In the genomic region with DNA sequence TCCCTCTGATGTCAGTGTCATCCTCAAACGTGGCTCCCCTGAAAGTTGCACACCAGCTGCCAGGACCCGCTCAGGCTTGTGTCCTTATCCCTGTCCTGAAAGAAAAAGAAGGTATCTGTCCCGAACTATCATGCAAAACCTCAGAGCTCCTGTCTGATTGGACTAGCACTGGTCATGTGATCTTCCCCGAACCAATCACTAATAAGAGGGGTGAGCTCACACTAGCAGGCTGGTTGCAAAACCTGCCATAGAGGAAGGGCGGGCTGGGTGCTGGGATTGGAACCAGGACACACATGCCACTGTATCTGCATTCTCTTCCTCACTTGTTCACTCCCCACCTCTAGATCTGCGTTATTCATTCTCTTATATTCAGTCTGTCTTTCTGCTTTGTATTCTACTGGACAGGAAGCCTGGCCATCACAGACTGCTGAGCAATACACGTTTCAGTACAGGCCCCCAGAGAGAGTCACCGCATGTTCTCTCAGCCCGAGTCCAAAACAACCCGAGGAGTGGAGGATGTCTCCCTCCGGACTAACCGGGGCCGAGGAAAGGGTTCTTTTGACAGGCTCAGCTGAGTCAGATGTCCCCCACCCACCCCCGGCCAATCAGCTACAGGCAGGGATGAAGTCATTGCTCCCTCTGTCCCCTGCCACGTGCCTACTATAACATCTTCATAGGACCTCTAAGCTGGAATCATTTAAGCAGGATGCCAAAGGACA, we compare ENCODE assay signal across 8 cellular contexts.
DNase-seq lines count a peak whose midpoint lies in the region; ATAC-seq and TF ChIP-seq lines count a peak whose summit lies in the region.

No MANE protein-coding gene starts in this region.

- no peaks in the 10 kb centered on the region for H3K27me3 Mint-ChIP-seq in endodermal cell (ENCODE audit: insufficient read depth)
- no peaks in the 10 kb centered on the region for H3K27me3 Mint-ChIP-seq in activated naive CD4-positive, alpha-beta T cell treated with anti-CD3 and anti-CD28 coated beads, Interleukin-2, amount 10 ng/mL, durations not matched to agents 7 days and 5 days

- intact Hi-C loops in lower lobe of right lung (cut with DNase I), result no loop called here

- ATAC-seq in GM21447 (IDR thresholded peaks at IDR 0.05; ENCODE audit: unreplicated experiment), result peak; percentile 61
- peak; percentile 93 to 94 for ATAC-seq in lower lobe of right lung

- H3K36me3 Mint-ChIP-seq in endodermal cell (ENCODE audit: low read depth), result no peaks in the 10 kb centered on the region
- H3K36me3 Mint-ChIP-seq in activated naive CD4-positive, alpha-beta T cell treated with anti-CD3 and anti-CD28 coated beads, Interleukin-2, amount 10 ng/mL, durations not matched to agents 7 days and 5 days, result no peaks in the 10 kb centered on the region

- H3K27ac Mint-ChIP-seq in endodermal cell, result no peak overlapping the region
- no peak overlapping the region for H3K27ac Mint-ChIP-seq in activated naive CD4-positive, alpha-beta T cell treated with anti-CD3 and anti-CD28 coated beads, Interleukin-2, amount 10 ng/mL, durations not matched to agents 7 days and 5 days

- CTCF ChIA-PET in activated naive CD4-positive, alpha-beta T cell treated with anti-CD3 and anti-CD28 coated beads, Interleukin-2, amount 10 ng/mL, durations not matched to agents 7 days and 5 days (lab: Charles Lee), result no interaction called here

- H3K4me1 Mint-ChIP-seq in endodermal cell, result peaks cover 3% of the 10 kb centered on the region
- H3K4me1 Mint-ChIP-seq in activated naive CD4-positive, alpha-beta T cell treated with anti-CD3 and anti-CD28 coated beads, Interleukin-2, amount 10 ng/mL, durations not matched to agents 7 days and 5 days, result peaks cover 9% of the 10 kb centered on the region

- no peaks in the 10 kb centered on the region for H3K36me3 ChIP-seq in HUES64 (ENCODE audit: insufficient read depth, low read length)
- H3K36me3 ChIP-seq in Peyer's patch, result peaks cover 0 to 6% (median 0%) of the 10 kb centered on the region in 3 donors
- no peaks in the 10 kb centered on the region for H3K36me3 ChIP-seq in endodermal cell (ENCODE audit: control insufficient read depth, insufficient read depth, low read length)
- no peaks in the 10 kb centered on the region for H3K36me3 ChIP-seq in lower lobe of right lung

- H3K9me3 Mint-ChIP-seq in endodermal cell, result no peaks in the 10 kb centered on the region
- no peaks in the 10 kb centered on the region for H3K9me3 Mint-ChIP-seq in activated naive CD4-positive, alpha-beta T cell treated with anti-CD3 and anti-CD28 coated beads, Interleukin-2, amount 10 ng/mL, durations not matched to agents 7 days and 5 days

- H3K27me3 ChIP-seq in HUES64 (ENCODE audit: insufficient read depth, low read length) (no peaks in the 10 kb centered on the region), Peyer's patch (no peaks in the 10 kb centered on the region), endodermal cell (ENCODE audit: control insufficient read depth, insufficient read depth, low read length, poor library complexity, severe bottlenecking) (no peaks in the 10 kb centered on the region), lower lobe of right lung (ENCODE audit: low read depth) (no peaks in the 10 kb centered on the region)

- 30% methylated on average over 15 of the region's 15 CpGs for WGBS in HUES64
- 52 to 56% methylated on average over 12 to 15 of the region's 15 CpGs for WGBS in endodermal cell (ENCODE audit: insufficient coverage in 1 of 2, insufficient read length in 1 of 2), 2 experiments

- no peak overlapping the region for H3K4me3 Mint-ChIP-seq in endodermal cell
- H3K4me3 Mint-ChIP-seq in activated naive CD4-positive, alpha-beta T cell treated with anti-CD3 and anti-CD28 coated beads, Interleukin-2, amount 10 ng/mL, durations not matched to agents 7 days and 5 days, result no peak overlapping the region

- no peak for TF ChIP-seq POLR2A in Peyer's patch (IDR thresholded peaks at IDR 0.05)

- H3K4me3 ChIP-seq in HUES64 (ENCODE audit: low read length), result peak overlapping the region; percentile 39
- H3K4me3 ChIP-seq in Peyer's patch, result peak overlapping the region; percentile 1 to 35 (median 32)
- H3K4me3 ChIP-seq in endodermal cell (ENCODE audit: low read length), result peak overlapping the region; percentile 69
- H3K4me3 ChIP-seq in lower lobe of right lung, result peak overlapping the region; percentile 48

- peak overlapping the region; percentile 86 for H3K9ac ChIP-seq in HUES64 (ENCODE audit: low read depth, low read length)
- peak overlapping the region; percentile 58 for H3K9ac ChIP-seq in endodermal cell (ENCODE audit: extremely low read depth, low read length, poor library complexity, severe bottlenecking)

- DNase-seq in GDM1 (lab: John Stamatoyannopoulos, UW), result peak; percentile 51
- DNase-seq in Peyer's patch, result peak in 2 of 3 donors; percentile 78 to 83
- peak; percentile 92 for DNase-seq in endodermal cell
- peak; percentile 81 for DNase-seq in lower lobe of right lung
- peak; percentile 99 for DNase-seq in superior temporal gyrus (ENCODE audit: extremely low spot score)
- no peak for DNase-seq in activated naive CD4-positive, alpha-beta T cell treated with anti-CD3 and anti-CD28 coated beads, Interleukin-2, amount 10 ng/mL, durations not matched to agents 7 days and 5 days

- H3K4me1 ChIP-seq in HUES64 (ENCODE audit: insufficient read depth, low read length), result peaks cover 29% of the 10 kb centered on the region
- peaks cover 0 to 26% (median 11%) of the 10 kb centered on the region in 4 donors for H3K4me1 ChIP-seq in Peyer's patch
- H3K4me1 ChIP-seq in endodermal cell (ENCODE audit: control insufficient read depth, insufficient read depth, low read length), result peaks cover 2% of the 10 kb centered on the region
- peaks cover 33% of the 10 kb centered on the region for H3K4me1 ChIP-seq in lower lobe of right lung

- no peaks in the 10 kb centered on the region for H3K9me3 ChIP-seq in HUES64 (ENCODE audit: insufficient read depth, low read depth, low read length)
- H3K9me3 ChIP-seq in Peyer's patch, result no peaks in the 10 kb centered on the region
- no peaks in the 10 kb centered on the region for H3K9me3 ChIP-seq in endodermal cell (ENCODE audit: control insufficient read depth, low read length)
- no peaks in the 10 kb centered on the region for H3K9me3 ChIP-seq in lower lobe of right lung

- H3K27ac ChIP-seq in HUES64 (ENCODE audit: low read depth, low read length) (peak overlapping the region; percentile 90), Peyer's patch (peak overlapping the region; percentile 72 to 77 (median 74)), endodermal cell (ENCODE audit: low read depth, low read length) (peak overlapping the region; percentile 98), lower lobe of right lung (peak overlapping the region; percentile 80)

- TF ChIP-seq CTCF in Peyer's patch (IDR thresholded peaks at IDR 0.05) (no peak), endodermal cell (conservative IDR thresholded peaks at IDR 0.05) (no peak), lower lobe of right lung (IDR thresholded peaks at IDR 0.05) (no peak)
